In the genomic region with DNA sequence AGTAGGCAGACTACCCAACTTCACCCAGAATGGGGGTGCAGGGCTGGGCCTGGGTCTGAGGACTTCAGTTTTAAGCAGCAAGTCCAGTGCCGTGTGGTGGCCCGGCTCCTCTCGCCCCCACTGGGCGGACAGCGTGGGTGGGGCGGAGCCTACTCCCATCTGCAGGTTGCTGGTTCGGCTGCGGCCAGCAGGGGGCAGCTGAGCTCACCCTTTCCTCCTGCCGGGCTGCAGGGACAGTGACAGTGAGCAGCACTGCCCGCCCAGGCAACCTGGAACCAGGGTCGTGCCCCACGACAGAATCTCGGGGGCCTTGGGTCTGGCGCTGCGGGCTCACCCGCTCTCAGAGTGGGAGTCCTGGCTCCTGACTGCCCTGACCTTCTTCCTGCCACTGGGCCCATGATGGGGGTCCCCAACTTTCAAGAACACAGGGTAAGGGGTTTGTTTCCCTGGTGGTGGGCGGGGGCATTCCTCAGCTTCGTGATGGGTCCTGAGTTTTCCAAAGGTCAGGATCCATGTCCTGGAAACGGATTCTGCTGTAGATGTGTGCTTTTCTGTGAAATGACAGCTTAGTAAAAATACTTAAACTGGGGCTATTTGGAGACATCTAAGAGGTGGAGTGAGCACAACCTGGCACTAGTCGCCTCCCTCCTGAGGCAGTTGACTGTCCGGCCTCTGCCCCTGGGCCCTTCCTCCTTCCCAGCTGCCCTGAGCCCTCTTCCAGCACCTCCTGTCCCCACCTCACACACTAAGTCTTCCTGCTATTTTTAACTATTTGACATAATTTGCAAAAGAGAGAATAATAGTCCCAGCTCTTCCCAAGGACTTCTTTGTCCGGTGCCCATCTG, we compare ENCODE assay signal across 8 cellular contexts. TPM values are rescaled to one million over a fixed set of nuclear protein-coding genes. Genes with fewer than 3 reads are reported as not detected.
DNase-seq lines count a peak whose midpoint lies in the region; ATAC-seq and TF ChIP-seq lines count a peak whose summit lies in the region.

No MANE protein-coding gene starts in this region.

- no peak for TF ChIP-seq EP300 in suprapubic skin (IDR thresholded peaks at IDR 0.05)

- peak; percentile 58 for TF ChIP-seq POLR2A in Raji (IDR thresholded peaks at IDR 0.05; ENCODE audit: insufficient read depth, low read depth, low read length)
- peak in 1 of 2 donors; percentile 24 for TF ChIP-seq POLR2A in suprapubic skin (IDR thresholded peaks at IDR 0.05)

- H3K4me1 ChIP-seq in suprapubic skin = peaks cover 78% of the 10 kb centered on the region

- WGBS in suprapubic skin = 2% methylated on average over 12 of the region's 22 CpGs

- no peaks in the 10 kb centered on the region for H3K9me3 ChIP-seq in suprapubic skin

- H3K27me3 ChIP-seq in suprapubic skin = no peaks in the 10 kb centered on the region

- peak overlapping the region; percentile 98 for H3K27ac ChIP-seq in suprapubic skin

- peak overlapping the region; percentile 34 for H3K4me3 ChIP-seq in Jurkat, Clone E6-1 (ENCODE audit: low read length)
- H3K4me3 ChIP-seq in suprapubic skin = peak overlapping the region; percentile 91

- peaks cover 18% of the 10 kb centered on the region for H3K36me3 ChIP-seq in suprapubic skin

- TF ChIP-seq CTCF in AG09319 (IDR thresholded peaks at IDR 0.05; ENCODE audit: low read depth, low read length) (peak; percentile 94), suprapubic skin (IDR thresholded peaks at IDR 0.05) (peak; percentile 96 to 98)

- ATAC-seq in GM18867 (IDR thresholded peaks at IDR 0.05; ENCODE audit: unreplicated experiment) = peak; percentile 36

- DNase-seq in AG09319 (ENCODE audit: extremely low read depth, low read depth) (no peak), foreskin melanocyte (peak; percentile 74), occipital lobe (lab: John Stamatoyannopoulos, UW) (peak; percentile 84), suprapubic skin (ENCODE audit: low spot score in 2 of 2) (peak; percentile 96)
- peak; percentile 70 for DNase-seq in Jurkat, Clone E6-1 (ENCODE audit: low read depth, low spot score)
- DNase-seq in activated naive CD4-positive, alpha-beta T cell (lab: John Stamatoyannopoulos, UW) = peak; percentile 89 to 94 (median 90)

RNA-seq across cellular contexts. Expression of gene NEAT1, which starts 6.0 kb away (rescaled TPM):
- 25.7 TPM for polyA plus RNA-seq in Jurkat, Clone E6-1 (2012; ENCODE audit: insufficient read depth, insufficient read length)
- total RNA-seq in occipital lobe (3.6 TPM), suprapubic skin (1,000 to 10,000 TPM in 1 of 4 donors, 100 to 1,000 TPM in 3; 336 to 2,041 (median 481) TPM)

RNA-seq across cellular contexts. Expression of gene FRMD8, which starts 30.1 kb away (rescaled TPM):
- polyA plus RNA-seq in Jurkat, Clone E6-1 (2012; ENCODE audit: insufficient read depth, insufficient read length) = 13.4 TPM
- total RNA-seq in occipital lobe (9.2 TPM), suprapubic skin (100 to 1,000 TPM in 1 of 4 donors, 10 to 100 TPM in 3; 56.2 to 107 (median 81.5) TPM)

RNA-seq across cellular contexts. Expression of gene SLC25A45, which starts 34.1 kb away (rescaled TPM):
- polyA plus RNA-seq in Jurkat, Clone E6-1 (2012; ENCODE audit: insufficient read depth, insufficient read length) = 10.5 TPM
- total RNA-seq in occipital lobe = 0.31 TPM
- total RNA-seq in suprapubic skin = 1 to 10 TPM; 3.9 to 6.2 (median 4.7) TPM

Comparison
In these comparisons a context has a peak if more than half of its experiments do, and no peak if none do; other contexts are left out.
1. RNA of gene NEAT1, which starts 6.0 kb away (total RNA-seq): 336 to 2,041 TPM in suprapubic skin; 3.6 TPM in occipital lobe (single experiment); every median in the first group is over 10 times any median in the second.